In genomic region chr9:14813336-14814020, GRCh38 we compare ENCODE assay signal across 20 cellular contexts.
DNase-seq lines count a peak whose midpoint lies in the region; ATAC-seq and TF ChIP-seq lines count a peak whose summit lies in the region.
"Had no signal": no experiment of that assay in that cellular context is flagged by ENCODE, and none has a peak within 500 bp of the region (broad histone marks: within the 10 kb centered on the region; RNA-seq: fewer than 3 reads in every experiment).

No MANE protein-coding gene starts in this region.

- TF ChIP-seq POLR2A in vagina (IDR thresholded peaks at IDR 0.05): no peak

- H3K27me3 ChIP-seq in A673 (replicated peaks; ENCODE audit: insufficient read depth, low read depth, low read length, poor library complexity) (no peaks in the 10 kb centered on the region), adipocyte (replicated peaks; ENCODE audit: control insufficient read depth, insufficient read depth, low read length) (no peaks in the 10 kb centered on the region), mesenchymal stem cell (ENCODE audit: control insufficient read depth in 1 of 2, insufficient read depth in 1 of 2, low read length in 2 of 2) (no peaks in the 10 kb centered on the region), vagina (no peaks in the 10 kb centered on the region)
- H3K27me3 ChIP-seq: hepatocyte, uterus had no signal

- no peaks in the 10 kb centered on the region for H3K79me1 ChIP-seq in mesenchymal stem cell (replicated peaks; ENCODE audit: low read length, poor library complexity, severe bottlenecking)

- H2BK12ac ChIP-seq in mesenchymal stem cell (ENCODE audit: low read length in 2 of 2): no peak overlapping the region

- H3K4me3 ChIP-seq in A673 (ENCODE audit: low read depth, low read length, poor library complexity, severe bottlenecking) (peak overlapping the region; percentile 35), adipocyte (ENCODE audit: low read length) (no peak overlapping the region), mesenchymal stem cell (ENCODE audit: insufficient read depth in 1 of 2, low read depth in 1 of 2, low read length in 2 of 2) (no peak overlapping the region), vagina (no peak overlapping the region)
- H3K4me3 ChIP-seq: hepatocyte, uterus had no signal

- WGBS in mesenchymal stem cell: 93% methylated on average over 9 of the region's 9 CpGs

- ATAC-seq in Right ventricle myocardium superior (ENCODE audit: poor library complexity): no peak
- ATAC-seq: esophagus mucosa; Panc1; stimulated activated naive CD8-positive, alpha-beta T cell treated with anti-CD3 and anti-CD28 coated beads, Interleukin-15, Interleukin-2, amounts not matched to agents 100 U/mL and 50 U/mL, for 24 hours had no signal

- no peak overlapping the region for H3K18ac ChIP-seq in mesenchymal stem cell (ENCODE audit: low read depth in 1 of 2, low read length in 2 of 2)

- H3K4me2 ChIP-seq in mesenchymal stem cell (ENCODE audit: low read length, poor library complexity, severe bottlenecking): peak overlapping the region; percentile 2
- H3K4me2 ChIP-seq: hepatocyte had no signal

- H4K8ac ChIP-seq in mesenchymal stem cell (ENCODE audit: low read length): no peak overlapping the region

- H3K14ac ChIP-seq in mesenchymal stem cell (ENCODE audit: low read length in 2 of 2): no peak overlapping the region

- TF ChIP-seq CTCF in A673 (conservative IDR thresholded peaks at IDR 0.05; ENCODE audit: low read depth, low read length): no peak
- TF ChIP-seq CTCF in vagina (IDR thresholded peaks at IDR 0.05): no peak

- no peak overlapping the region for H2BK5ac ChIP-seq in mesenchymal stem cell (ENCODE audit: low read depth, low read length, poor library complexity, severe bottlenecking)

- no peak overlapping the region for H2AFZ ChIP-seq in mesenchymal stem cell (ENCODE audit: low read depth, low read length)
- H2AFZ ChIP-seq: hepatocyte had no signal

- no peaks in the 10 kb centered on the region for H3K36me3 ChIP-seq in A673 (ENCODE audit: insufficient read depth, low read length, poor library complexity, severe bottlenecking)
- H3K36me3 ChIP-seq in adipocyte (ENCODE audit: control insufficient read depth, insufficient read depth, low read length, severe bottlenecking): no peaks in the 10 kb centered on the region
- no peaks in the 10 kb centered on the region for H3K36me3 ChIP-seq in mesenchymal stem cell (ENCODE audit: control insufficient read depth in 1 of 2, insufficient read depth in 2 of 2, low read depth in 1 of 2, low read length in 2 of 2)
- H3K36me3 ChIP-seq in vagina: no peaks in the 10 kb centered on the region
- H3K36me3 ChIP-seq: uterus had no signal

- BruUV-seq in A673 (replicated peaks; lab: Mats Ljungman, UMichigan): no TSS peak

- intact Hi-C loops in A673 (cut with micrococcal nuclease; ENCODE audit: unreplicated experiment): no loop called here
- intact Hi-C loops in Right ventricle myocardium superior (cut with DNase I): no loop called here
- intact Hi-C loops in vagina (cut with DNase I): no loop called here

- H3K9ac ChIP-seq in adipocyte (ENCODE audit: low read length): no peak overlapping the region
- peak overlapping the region; percentile 13 for H3K9ac ChIP-seq in mesenchymal stem cell (ENCODE audit: low read length)

- peaks cover 21% of the 10 kb centered on the region for H3K4me1 ChIP-seq in A673 (ENCODE audit: insufficient read depth, low read length, poor library complexity, severe bottlenecking)
- H3K4me1 ChIP-seq in adipocyte (ENCODE audit: control insufficient read depth, insufficient read depth, low read length): no peaks in the 10 kb centered on the region
- peaks cover 6% of the 10 kb centered on the region for H3K4me1 ChIP-seq in mesenchymal stem cell (ENCODE audit: control insufficient read depth, insufficient read depth, low read depth, low read length)
- H3K4me1 ChIP-seq in vagina: no peaks in the 10 kb centered on the region
- H3K4me1 ChIP-seq: uterus had no signal

- H3K23ac ChIP-seq in mesenchymal stem cell (ENCODE audit: low read length in 2 of 2): no peak overlapping the region

- DNase-seq in A673 (ENCODE audit: low spot score): peak; percentile 49
- DNase-seq in GM03348 (ENCODE audit: low spot score): peak; percentile 44
- DNase-seq in adipocyte (ENCODE audit: low read depth): peak; percentile 47
- DNase-seq in mesenchymal stem cell: no peak
- no peak for DNase-seq in Right ventricle myocardium superior
- DNase-seq in NCI-H226: no peak
- DNase-seq in vagina (ENCODE audit: extremely low spot score in 2 of 2): no peak
- DNase-seq in NCI-H526 treated with DMSO at 0.1 percent for 48 hours (lab: John Stamatoyannopoulos, UW): no peak
- DNase-seq: activated CD4-positive, alpha-beta T cell treated with anti-CD3 and anti-CD28 coated beads, Interleukin-2, amount 50 U/mL, for 48 hours; activated T-cell treated with anti-CD3 and anti-CD28 coated beads, Interleukin-2, amount 50 U/mL, for 1 hour; HCEC 1CT; kidney; NCI-H2107; stimulated activated CD4-positive, alpha-beta T cell treated with anti-CD3 and anti-CD28 coated beads, Interleukin-15, amount 100 ng/mL, for 24 hours; stimulated activated naive CD8-positive, alpha-beta T cell treated with anti-CD3 and anti-CD28 coated beads, Interleukin-15, Interleukin-2, amounts not matched to agents 100 U/mL and 50 U/mL, for 24 hours; SW 1271; uterus had no signal

- peak overlapping the region; percentile 86 for H3K27ac ChIP-seq in A673 (ENCODE audit: low read depth, low read length, poor library complexity, severe bottlenecking)
- no peak overlapping the region for H3K27ac ChIP-seq in mesenchymal stem cell (ENCODE audit: low read length, poor library complexity, severe bottlenecking)
- no peak overlapping the region for H3K27ac ChIP-seq in vagina
- H3K27ac ChIP-seq: hepatocyte, uterus had no signal

- no peak overlapping the region for H2AK5ac ChIP-seq in mesenchymal stem cell (ENCODE audit: low read length, severe bottlenecking)

- H2BK120ac ChIP-seq in mesenchymal stem cell (ENCODE audit: low read depth, low read length): no peak overlapping the region

- no peaks in the 10 kb centered on the region for H3K9me3 ChIP-seq in A673 (ENCODE audit: low read depth, low read length, poor library complexity, severe bottlenecking)
- H3K9me3 ChIP-seq in adipocyte (ENCODE audit: control insufficient read depth, low read length): no peaks in the 10 kb centered on the region
- H3K9me3 ChIP-seq in mesenchymal stem cell (ENCODE audit: control insufficient read depth, low read length): no peaks in the 10 kb centered on the region
- no peaks in the 10 kb centered on the region for H3K9me3 ChIP-seq in vagina
- H3K9me3 ChIP-seq: uterus had no signal

- no peak overlapping the region for H3K4ac ChIP-seq in mesenchymal stem cell (ENCODE audit: low read depth in 1 of 2, low read length in 2 of 2)

- H4K91ac ChIP-seq in mesenchymal stem cell (ENCODE audit: low read length): no peak overlapping the region

- CTCF ChIA-PET in A673 (lab: Charles Lee): no interaction called here

- POLR2A ChIA-PET in A673 (lab: Charles Lee; ENCODE audit: low non-redundant PET): no interaction called here

- no peak overlapping the region for H2BK15ac ChIP-seq in mesenchymal stem cell (ENCODE audit: low read depth, poor library complexity, severe bottlenecking)

Comparison
In these comparisons a context has a peak if more than half of its experiments do, and no peak if none do; other contexts are left out.
1. DNase-seq: peak in A673 (single experiment), GM03348 (single experiment) and adipocyte (single experiment); none in mesenchymal stem cell (single experiment), Right ventricle myocardium superior (single experiment), NCI-H226 (single experiment), vagina (0 of 2) and NCI-H526 treated with DMSO at 0.1 percent for 48 hours (single experiment).